Comparison of ENCODE assay signal across 1 cellular context in the genomic region with DNA sequence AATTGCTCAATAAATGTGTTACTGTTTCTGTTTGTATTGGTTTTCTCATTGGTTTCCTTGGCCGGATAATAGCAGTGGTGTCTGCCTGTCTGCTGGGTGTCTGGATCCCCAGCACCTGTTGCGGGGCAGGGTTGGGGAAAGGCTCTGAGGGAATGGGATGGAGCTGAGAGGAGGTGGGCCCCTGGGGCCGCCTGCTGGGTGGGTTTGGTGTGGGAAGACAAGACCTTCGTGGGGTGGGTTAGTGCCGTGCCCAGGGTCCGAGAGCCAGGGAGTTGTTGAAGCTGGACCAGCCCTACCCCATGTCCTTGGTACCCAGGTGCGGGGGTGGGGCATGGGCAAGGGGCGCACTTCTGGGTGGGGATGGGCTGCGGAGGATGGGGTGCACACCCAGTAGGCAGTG.
TF ChIP-seq lines count a peak whose summit lies in the region.

No MANE protein-coding gene starts in this region.

TF ChIP-seq in H1, 55 proteins besides CTCF, POLR2A, EP300 and RAD21:
- TF ChIP-seq POU5F1 (IDR thresholded peaks at IDR 0.05; ENCODE audit: low read depth, low read length) = no peak
- TF ChIP-seq MAFK (IDR thresholded peaks at IDR 0.05; ENCODE audit: low read depth, low read length) = no peak
- TF ChIP-seq CBX5 (IDR thresholded peaks at IDR 0.05; ENCODE audit: low read depth, low read length) = no peak
- TF ChIP-seq TBP (IDR thresholded peaks at IDR 0.05; ENCODE audit: low read depth, low read length) = no peak
- TF ChIP-seq NRF1 (IDR thresholded peaks at IDR 0.05; ENCODE audit: low read depth, low read length) = no peak
- TF ChIP-seq RXRA (IDR thresholded peaks at IDR 0.05; ENCODE audit: insufficient read depth, low read depth, low read length) = no peak
- no peak for TF ChIP-seq GABPA (IDR thresholded peaks at IDR 0.05; ENCODE audit: borderline replicate concordance, insufficient read depth, low read length)
- no peak for TF ChIP-seq CEBPB (IDR thresholded peaks at IDR 0.05; ENCODE audit: low read depth, low read length)
- no peak for TF ChIP-seq JUN (IDR thresholded peaks at IDR 0.05; ENCODE audit: low read depth, low read length)
- no peak for TF ChIP-seq YY1 (IDR thresholded peaks at IDR 0.05; ENCODE audit: low read depth, low read length)
- TF ChIP-seq KDM5A (IDR thresholded peaks at IDR 0.05; ENCODE audit: low read length) = no peak
- TF ChIP-seq CBX8 (IDR thresholded peaks at IDR 0.05; ENCODE audit: borderline replicate concordance, low read depth, low read length) = no peak
- no peak for TF ChIP-seq CREB1 (IDR thresholded peaks at IDR 0.05)
